1 cellular context compared by ENCODE assay signal in the genomic region with DNA sequence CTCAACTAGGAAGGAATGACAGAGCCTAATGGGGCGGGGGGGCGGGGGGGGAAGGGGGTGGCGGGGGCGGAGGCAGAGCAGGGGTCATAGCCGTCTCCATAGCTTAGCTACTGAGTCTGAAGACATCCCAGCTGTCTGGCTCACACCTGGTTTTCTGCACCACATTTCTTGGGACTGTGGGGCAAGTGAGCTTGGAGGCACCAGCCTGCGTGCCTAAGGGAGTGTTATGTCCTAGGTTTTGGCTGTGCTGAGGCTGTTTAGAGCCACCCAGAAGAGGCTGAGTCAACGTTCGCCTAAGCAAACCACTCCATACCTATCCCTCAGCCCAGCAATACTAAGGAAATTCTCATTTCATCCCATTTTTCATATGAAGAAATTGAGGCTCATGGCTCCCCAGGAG.
TF ChIP-seq lines count a peak whose summit lies in the region.

No MANE protein-coding gene starts in this region.

TF ChIP-seq in HepG2, 621 proteins besides CTCF, POLR2A, EP300 and RAD21:
- no peak for TF ChIP-seq SP4 (CRISPR knock-in tag; IDR thresholded peaks at IDR 0.05)
- TF ChIP-seq, protein P1, sequence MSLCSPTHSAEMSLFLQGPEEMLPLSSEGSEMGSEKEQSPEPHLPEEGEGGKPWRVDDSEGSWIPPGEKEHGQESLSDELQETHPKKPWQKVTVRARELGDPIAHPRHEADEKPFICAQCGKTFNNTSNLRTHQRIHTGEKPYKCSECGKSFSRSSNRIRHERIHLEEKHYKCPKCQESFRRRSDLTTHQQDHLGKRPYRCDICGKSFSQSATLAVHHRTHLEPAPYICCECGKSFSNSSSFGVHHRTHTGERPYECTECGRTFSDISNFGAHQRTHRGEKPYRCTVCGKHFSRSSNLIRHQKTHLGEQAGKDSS (CRISPR knock-in tag; IDR thresholded peaks at IDR 0.05; ENCODE audit: borderline replicate concordance, low read depth) = no peak
- TF ChIP-seq, protein P2, sequence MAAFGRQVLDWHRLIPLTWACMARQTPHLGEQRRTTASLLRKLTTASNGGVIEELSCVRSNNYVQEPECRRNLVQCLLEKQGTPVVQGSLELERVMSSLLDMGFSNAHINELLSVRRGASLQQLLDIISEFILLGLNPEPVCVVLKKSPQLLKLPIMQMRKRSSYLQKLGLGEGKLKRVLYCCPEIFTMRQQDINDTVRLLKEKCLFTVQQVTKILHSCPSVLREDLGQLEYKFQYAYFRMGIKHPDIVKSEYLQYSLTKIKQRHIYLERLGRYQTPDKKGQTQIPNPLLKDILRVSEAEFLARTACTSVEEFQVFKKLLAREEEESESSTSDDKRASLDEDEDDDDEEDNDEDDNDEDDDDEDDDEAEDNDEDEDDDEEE (CRISPR knock-in tag; IDR thresholded peaks at IDR 0.05) = no peak
- TF ChIP-seq, protein P3, sequence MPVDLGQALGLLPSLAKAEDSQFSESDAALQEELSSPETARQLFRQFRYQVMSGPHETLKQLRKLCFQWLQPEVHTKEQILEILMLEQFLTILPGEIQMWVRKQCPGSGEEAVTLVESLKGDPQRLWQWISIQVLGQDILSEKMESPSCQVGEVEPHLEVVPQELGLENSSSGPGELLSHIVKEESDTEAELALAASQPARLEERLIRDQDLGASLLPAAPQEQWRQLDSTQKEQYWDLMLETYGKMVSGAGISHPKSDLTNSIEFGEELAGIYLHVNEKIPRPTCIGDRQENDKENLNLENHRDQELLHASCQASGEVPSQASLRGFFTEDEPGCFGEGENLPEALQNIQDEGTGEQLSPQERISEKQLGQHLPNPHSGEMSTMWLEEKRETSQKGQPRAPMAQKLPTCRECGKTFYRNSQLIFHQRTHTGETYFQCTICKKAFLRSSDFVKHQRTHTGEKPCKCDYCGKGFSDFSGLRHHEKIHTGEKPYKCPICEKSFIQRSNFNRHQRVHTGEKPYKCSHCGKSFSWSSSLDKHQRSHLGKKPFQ (CRISPR knock-in tag; IDR thresholded peaks at IDR 0.05; ENCODE audit: insufficient replicate concordance) = no peak
- no peak for TF ChIP-seq ZNF777 (CRISPR knock-in tag; IDR thresholded peaks at IDR 0.05)
- TF ChIP-seq REL (CRISPR knock-in tag; conservative IDR thresholded peaks at IDR 0.05) = no peak
TF ChIP-seq in HepG2: peak in this region for 0.
